Comparison of ENCODE assay signal across 22 cellular contexts in the genomic region with DNA sequence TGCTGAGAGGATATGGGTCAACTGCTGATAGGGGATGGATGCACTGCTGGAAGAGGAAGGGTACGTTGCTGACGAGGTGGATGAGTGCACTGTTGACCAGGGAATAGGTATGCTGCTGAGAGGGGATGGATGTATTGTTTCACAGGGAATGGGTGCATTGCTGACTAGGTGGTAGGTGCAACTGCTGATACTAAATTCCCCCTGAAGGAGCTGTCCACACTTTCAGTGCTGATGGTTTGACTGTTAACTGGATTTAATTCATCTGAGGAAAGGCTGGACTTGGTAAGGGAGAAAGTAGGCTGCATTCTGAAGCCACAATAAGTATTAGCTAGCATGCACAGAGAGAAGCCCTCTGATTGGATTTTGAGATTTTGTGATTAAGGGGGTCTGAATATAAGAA.
"Had no signal": no experiment of that assay in that cellular context is flagged by ENCODE, and none has a peak within 500 bp of the region (broad histone marks: within the 10 kb centered on the region; RNA-seq: fewer than 3 reads in every experiment).

No MANE protein-coding gene starts in this region.

- H3K27me3 Mint-ChIP-seq: activated CD4-positive, alpha-beta memory T cell treated with anti-CD3 and anti-CD28 coated beads for 36 hours; activated naive CD8-positive, alpha-beta T cell treated with anti-CD3 and anti-CD28 coated beads for 36 hours; activated T-helper 17 cell treated with anti-CD3 and anti-CD28 coated beads, Interleukin-2, amount 50 U/mL, for 72 hours; effector memory CD8-positive, alpha-beta T cell; naive thymus-derived CD4-positive, alpha-beta T cell; stimulated activated naive CD8-positive, alpha-beta T cell treated with anti-CD3 and anti-CD28 coated beads, Interleukin-15, amount 100 ng/mL, for 72 hours had no signal

- H3K4me3 Mint-ChIP-seq: activated CD4-positive, alpha-beta memory T cell treated with anti-CD3 and anti-CD28 coated beads for 36 hours; activated naive CD8-positive, alpha-beta T cell treated with anti-CD3 and anti-CD28 coated beads for 36 hours; activated T-helper 17 cell treated with anti-CD3 and anti-CD28 coated beads, Interleukin-2, amount 50 U/mL, for 72 hours; effector memory CD8-positive, alpha-beta T cell; naive thymus-derived CD4-positive, alpha-beta T cell; stimulated activated naive CD8-positive, alpha-beta T cell treated with anti-CD3 and anti-CD28 coated beads, Interleukin-15, amount 100 ng/mL, for 72 hours had no signal

- H3K27me3 ChIP-seq: body of pancreas, neutrophil, pancreas, right lobe of liver, upper lobe of left lung had no signal

- ATAC-seq: activated T-helper 17 cell treated with anti-CD3 and anti-CD28 coated beads, Interleukin-2, amount 50 U/mL, for 72 hours; body of pancreas; effector memory CD8-positive, alpha-beta T cell; left lobe of liver; mucosa of descending colon; naive thymus-derived CD4-positive, alpha-beta T cell; pancreas; right lobe of liver; stimulated activated naive CD8-positive, alpha-beta T cell treated with anti-CD3 and anti-CD28 coated beads, Interleukin-15, amount 100 ng/mL, for 72 hours had no signal

- H3K9me3 ChIP-seq: body of pancreas, pancreas, right lobe of liver had no signal

- H3K36me3 ChIP-seq: neutrophil, pancreas, right lobe of liver, upper lobe of left lung had no signal

- H3K36me3 Mint-ChIP-seq: activated CD4-positive, alpha-beta memory T cell treated with anti-CD3 and anti-CD28 coated beads for 36 hours; activated naive CD8-positive, alpha-beta T cell treated with anti-CD3 and anti-CD28 coated beads for 36 hours; naive thymus-derived CD4-positive, alpha-beta T cell had no signal

- H3K4me1 Mint-ChIP-seq: activated naive CD8-positive, alpha-beta T cell treated with anti-CD3 and anti-CD28 coated beads for 36 hours; activated T-helper 17 cell treated with anti-CD3 and anti-CD28 coated beads, Interleukin-2, amount 50 U/mL, for 72 hours; naive thymus-derived CD4-positive, alpha-beta T cell; stimulated activated naive CD8-positive, alpha-beta T cell treated with anti-CD3 and anti-CD28 coated beads, Interleukin-15, amount 100 ng/mL, for 72 hours had no signal

- DNase-seq: activated CD4-positive, alpha-beta memory T cell treated with anti-CD3 and anti-CD28 coated beads for 36 hours; activated CD4-positive, alpha-beta T cell treated with anti-CD3 and anti-CD28 coated beads for 4 hours; activated naive CD4-positive, alpha-beta T cell; activated naive CD8-positive, alpha-beta T cell treated with anti-CD3 and anti-CD28 coated beads for 36 hours; amniotic stem cell; body of pancreas; dermis blood vessel endothelial cell; effector memory CD8-positive, alpha-beta T cell; foreskin fibroblast; mucosa of descending colon; naive thymus-derived CD4-positive, alpha-beta T cell; pancreas; right lobe of liver; stimulated activated CD4-positive, alpha-beta T cell treated with anti-CD3 and anti-CD28 coated beads, Interleukin-4, amount 100 ng/mL, for 1 hour; stimulated activated naive CD8-positive, alpha-beta T cell treated with anti-CD3 and anti-CD28 coated beads, Interleukin-15, amount 100 ng/mL, for 72 hours; T-helper 2 cell; upper lobe of left lung had no signal

- H3K4me3 ChIP-seq: body of pancreas, mucosa of descending colon, pancreas, right lobe of liver, smooth muscle cell, upper lobe of left lung had no signal

- H3K27ac Mint-ChIP-seq: activated CD4-positive, alpha-beta memory T cell treated with anti-CD3 and anti-CD28 coated beads for 36 hours; activated naive CD8-positive, alpha-beta T cell treated with anti-CD3 and anti-CD28 coated beads for 36 hours; activated T-helper 17 cell treated with anti-CD3 and anti-CD28 coated beads, Interleukin-2, amount 50 U/mL, for 72 hours; effector memory CD8-positive, alpha-beta T cell; naive thymus-derived CD4-positive, alpha-beta T cell; stimulated activated naive CD8-positive, alpha-beta T cell treated with anti-CD3 and anti-CD28 coated beads, Interleukin-15, amount 100 ng/mL, for 72 hours had no signal

- H3K27ac ChIP-seq: body of pancreas, epithelial cell of prostate, neutrophil, pancreas, right lobe of liver, upper lobe of left lung had no signal

- H3K4me1 ChIP-seq: body of pancreas, pancreas, right lobe of liver, upper lobe of left lung had no signal
